21 cellular contexts compared by ENCODE assay signal in the genomic region with DNA sequence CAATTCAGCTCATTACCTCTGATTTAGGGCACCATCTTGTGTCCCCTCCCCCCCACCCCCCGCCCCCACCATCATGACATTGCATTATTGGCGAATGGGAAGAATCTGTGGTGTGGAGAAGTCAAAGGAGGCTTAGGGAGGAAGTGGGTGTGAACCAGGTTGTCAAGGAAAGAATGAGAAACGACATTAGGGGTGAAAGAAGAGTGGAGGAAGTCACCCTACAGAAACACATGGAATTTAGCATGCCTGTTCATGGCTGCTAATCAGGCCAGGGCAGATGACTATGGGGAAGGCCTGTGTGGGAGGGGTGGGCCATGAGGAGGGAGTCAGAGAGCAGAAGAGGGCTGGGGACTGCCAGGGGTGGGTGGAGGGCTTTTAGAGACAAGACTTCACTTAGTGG.
"Had no signal": no experiment of that assay in that cellular context is flagged by ENCODE, and none has a peak within 500 bp of the region (broad histone marks: within the 10 kb centered on the region; RNA-seq: fewer than 3 reads in every experiment).

No MANE protein-coding gene starts in this region.

- ATAC-seq: left lung; naive thymus-derived CD8-positive, alpha-beta T cell; stimulated activated memory B cell treated with anti-CD40 and anti-IgM and Interleukin-4, amounts not matched to agents 10 μg/mL and 1 μg/mL and 100 μg/mL, for 72 hours; T-helper 17 cell had no signal

- H2AFZ ChIP-seq: hepatocyte had no signal

- H3K36me3 ChIP-seq: left lung, uterus, WERI-Rb-1 had no signal

- H3K27me3 ChIP-seq: esophagus muscularis mucosa, hepatocyte, left lung, tibial nerve, uterus had no signal

- FAIRE-seq: endometrium, keratinocyte had no signal

- H3K27ac ChIP-seq: dorsolateral prefrontal cortex, esophagus muscularis mucosa, left lung, tibial nerve, uterus, WERI-Rb-1 had no signal

- H3K4me3 ChIP-seq: dorsolateral prefrontal cortex, esophagus muscularis mucosa, hepatocyte, left lung, tibial nerve, uterus had no signal

- DNase-seq: activated CD4-positive, alpha-beta memory T cell treated with anti-CD3 and anti-CD28 coated beads, Interleukin-2, amount 10 ng/mL, durations not matched to agents 7 days and 5 days; activated CD8-positive, alpha-beta memory T cell treated with anti-CD3 and anti-CD28 coated beads, Interleukin-2, amount 50 U/mL, for 4 hours; activated effector memory CD4-positive, alpha-beta T cell treated with anti-CD3 and anti-CD28 coated beads, Interleukin-2, amount 50 U/mL, for 16 hours; activated T-cell treated with anti-CD3 and anti-CD28 coated beads, Interleukin-2, amount 50 U/mL, for 48 hours; amniotic stem cell; dorsolateral prefrontal cortex; left lung; mammary epithelial cell; naive thymus-derived CD8-positive, alpha-beta T cell; posterior cingulate gyrus; retina; substantia nigra; T-helper 17 cell; uterus; WERI-Rb-1 had no signal

- H3K79me2 ChIP-seq: hepatocyte had no signal

- H3K4me2 ChIP-seq: hepatocyte had no signal

- H3K9me3 ChIP-seq: esophagus muscularis mucosa, left lung, tibial nerve, uterus had no signal

- H3K4me1 ChIP-seq: esophagus muscularis mucosa, left lung, tibial nerve, uterus had no signal
